Comparison of ENCODE assay signal across 20 cellular contexts in the genomic region with DNA sequence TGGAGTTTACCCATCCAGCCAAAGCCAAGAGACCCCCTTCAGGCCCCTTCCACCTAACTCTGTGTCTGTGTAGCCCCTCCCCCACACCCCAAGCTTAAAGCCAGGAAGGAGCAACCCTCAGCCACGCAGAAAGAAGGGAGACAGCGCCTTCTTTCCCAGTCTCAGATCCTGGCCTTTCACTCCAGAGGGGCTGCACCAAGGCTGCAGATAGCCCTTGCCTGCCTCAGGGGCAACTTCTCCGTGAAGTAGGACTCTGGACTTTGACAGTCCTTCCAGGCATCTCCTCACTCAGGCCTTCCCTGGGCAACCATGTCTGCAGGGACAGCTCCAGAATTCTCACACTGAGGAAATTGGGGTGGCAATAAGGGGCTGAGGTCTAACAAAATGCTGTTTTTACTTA. TPM values are rescaled to one million over a fixed set of nuclear protein-coding genes. Genes with fewer than 3 reads are reported as not detected.
DNase-seq lines count a peak whose midpoint lies in the region; ATAC-seq, FAIRE-seq and TF ChIP-seq lines count a peak whose summit lies in the region.
"Had no signal": no experiment of that assay in that cellular context is flagged by ENCODE, and none has a peak within 500 bp of the region (broad histone marks: within the 10 kb centered on the region; RNA-seq: fewer than 3 reads in every experiment).

No MANE protein-coding gene starts in this region.

- DNase-seq in activated CD4-positive, alpha-beta T cell treated with anti-CD3 and anti-CD28 coated beads, Interleukin-2, amount 10 ng/mL, durations not matched to agents 24 days and 14 days: peak; percentile 28
- DNase-seq in activated CD4-positive, alpha-beta T cell treated with anti-CD3 and anti-CD28 coated beads for 1 hour: no peak
- peak; percentile 80 for DNase-seq in esophagus muscularis mucosa (ENCODE audit: extremely low spot score)
- no peak for DNase-seq in urothelium cell line (ENCODE audit: low spot score)
- DNase-seq in A673 (ENCODE audit: low spot score): no peak
- DNase-seq: ACHN; BE2C; Caco-2; Calu3; CD4-positive, alpha-beta T cell; CD8-positive, alpha-beta T cell; DMS79 treated with DMSO at 0.1 percent for 48 hours; GF-D8 had no signal

- H3K9me3 Mint-ChIP-seq in activated CD4-positive, alpha-beta T cell treated with anti-CD3 and anti-CD28 coated beads, Interleukin-2, amount 10 ng/mL, durations not matched to agents 24 days and 14 days: no peaks in the 10 kb centered on the region
- H3K9me3 Mint-ChIP-seq: CD4-positive, alpha-beta T cell; CD8-positive, alpha-beta T cell had no signal

- TF ChIP-seq CTCF in esophagus muscularis mucosa (IDR thresholded peaks at IDR 0.05) (no peak), A673 (conservative IDR thresholded peaks at IDR 0.05; ENCODE audit: low read depth, low read length) (no peak)

- H3K4me3 ChIP-seq in esophagus muscularis mucosa (no peak overlapping the region), A673 (ENCODE audit: low read depth, low read length, poor library complexity, severe bottlenecking) (no peak overlapping the region)
- H3K4me3 ChIP-seq: A549 had no signal

- CTCF ChIA-PET in A673 (lab: Charles Lee): no interaction called here

- FAIRE-seq in urothelium cell line (lab: Jason Lieb, UNC): peak; percentile 59
- FAIRE-seq: A549, D721Med, G401.6, GM12891 had no signal

- peaks cover 0 to 55% (median 0%) of the 10 kb centered on the region in 4 donors for H3K27me3 ChIP-seq in esophagus muscularis mucosa
- H3K27me3 ChIP-seq in A673 (replicated peaks; ENCODE audit: insufficient read depth, low read depth, low read length, poor library complexity): no peaks in the 10 kb centered on the region
- H3K27me3 ChIP-seq: BE2C had no signal

- H3K4me1 Mint-ChIP-seq in activated CD4-positive, alpha-beta T cell treated with anti-CD3 and anti-CD28 coated beads, Interleukin-2, amount 10 ng/mL, durations not matched to agents 24 days and 14 days: no peaks in the 10 kb centered on the region

- POLR2A ChIA-PET in A673 (lab: Charles Lee; ENCODE audit: low non-redundant PET): no interaction called here

- H3K27ac ChIP-seq in esophagus muscularis mucosa (replicated peaks in 1 of 4) (no peak overlapping the region), A673 (ENCODE audit: low read depth, low read length, poor library complexity, severe bottlenecking) (no peak overlapping the region)
- H3K27ac ChIP-seq: 22Rv1, A549, C4-2B had no signal

- no peak for TF ChIP-seq POLR2A in esophagus muscularis mucosa (IDR thresholded peaks at IDR 0.05; ENCODE audit: low read depth)

- intact Hi-C loops in activated CD4-positive, alpha-beta T cell treated with anti-CD3 and anti-CD28 coated beads, Interleukin-2, amount 10 ng/mL, durations not matched to agents 24 days and 14 days (cut with micrococcal nuclease): no loop called here
- intact Hi-C loops in esophagus muscularis mucosa (cut with DNase I) (no loop called here), A673 (cut with micrococcal nuclease; ENCODE audit: unreplicated experiment) (no loop called here)

- no peaks in the 10 kb centered on the region for H3K36me3 ChIP-seq in esophagus muscularis mucosa
- no peaks in the 10 kb centered on the region for H3K36me3 ChIP-seq in A673 (ENCODE audit: insufficient read depth, low read length, poor library complexity, severe bottlenecking)
- H3K36me3 ChIP-seq: BE2C had no signal

- BruUV-seq in A673 (replicated peaks; lab: Mats Ljungman, UMichigan): no TSS peak

- H3K27ac Mint-ChIP-seq in activated CD4-positive, alpha-beta T cell treated with anti-CD3 and anti-CD28 coated beads, Interleukin-2, amount 10 ng/mL, durations not matched to agents 24 days and 14 days: no peak overlapping the region
- H3K27ac Mint-ChIP-seq: CD4-positive, alpha-beta T cell; CD8-positive, alpha-beta T cell had no signal

- H3K4me1 ChIP-seq in esophagus muscularis mucosa: no peaks in the 10 kb centered on the region
- H3K4me1 ChIP-seq in A673 (ENCODE audit: insufficient read depth, low read length, poor library complexity, severe bottlenecking): no peaks in the 10 kb centered on the region
- H3K4me1 ChIP-seq: A549, BE2C, Caco-2 had no signal

- H3K4me3 Mint-ChIP-seq in activated CD4-positive, alpha-beta T cell treated with anti-CD3 and anti-CD28 coated beads, Interleukin-2, amount 10 ng/mL, durations not matched to agents 24 days and 14 days: no peak overlapping the region
- H3K4me3 Mint-ChIP-seq: CD4-positive, alpha-beta T cell; CD8-positive, alpha-beta T cell had no signal

- TF ChIP-seq EP300 in esophagus muscularis mucosa (IDR thresholded peaks at IDR 0.05): no peak

- H3K27me3 Mint-ChIP-seq in activated CD4-positive, alpha-beta T cell treated with anti-CD3 and anti-CD28 coated beads, Interleukin-2, amount 10 ng/mL, durations not matched to agents 24 days and 14 days: peaks cover 6% of the 10 kb centered on the region

- WGBS in esophagus muscularis mucosa: 65% methylated on average over 3 of the region's 3 CpGs

- no peaks in the 10 kb centered on the region for H3K9me3 ChIP-seq in esophagus muscularis mucosa
- no peaks in the 10 kb centered on the region for H3K9me3 ChIP-seq in A673 (ENCODE audit: low read depth, low read length, poor library complexity, severe bottlenecking)
- H3K9me3 ChIP-seq: A549, BE2C, Caco-2 had no signal

- ATAC-seq in GM18867 (IDR thresholded peaks at IDR 0.05; ENCODE audit: unreplicated experiment): no peak
- ATAC-seq: A549; CD8-positive, alpha-beta T cell had no signal

- no peaks in the 10 kb centered on the region for H3K36me3 Mint-ChIP-seq in activated CD4-positive, alpha-beta T cell treated with anti-CD3 and anti-CD28 coated beads, Interleukin-2, amount 10 ng/mL, durations not matched to agents 24 days and 14 days (ENCODE audit: low read depth)
- H3K36me3 Mint-ChIP-seq: CD8-positive, alpha-beta T cell had no signal

RNA-seq across cellular contexts. Expression of gene EN1, which starts 26.9 kb away (rescaled TPM):
- total RNA-seq in activated CD4-positive, alpha-beta T cell treated with anti-CD3 and anti-CD28 coated beads, Interleukin-2, amount 10 ng/mL, durations not matched to agents 24 days and 14 days: not detected in 2 replicates
- total RNA-seq in esophagus muscularis mucosa (under 1 TPM in 3 of 4 donors, not detected in 1; 0.11 to 0.17 (median 0.13) TPM), A673 (2021) (not detected in 2 replicates)
- total RNA-seq: CD4-positive, alpha-beta T cell; CD8-positive, alpha-beta T cell had no signal

Comparison
In these comparisons a context has a peak if more than half of its experiments do, and no peak if none do; other contexts are left out.
1. DNase-seq: peak in activated CD4-positive, alpha-beta T cell treated with anti-CD3 and anti-CD28 coated beads, Interleukin-2, amount 10 ng/mL, durations not matched to agents 24 days and 14 days (single experiment) and esophagus muscularis mucosa (single experiment); none in activated CD4-positive, alpha-beta T cell treated with anti-CD3 and anti-CD28 coated beads for 1 hour (single experiment), urothelium cell line (single experiment) and A673 (single experiment).